10 cellular contexts compared by ENCODE assay signal in genomic region chr1:117370509-117370908, GRCh38. TPM values are rescaled to one million over a fixed set of nuclear protein-coding genes. Genes with fewer than 3 reads are reported as not detected.
A peak's percentile ranks its signal among the peaks of the same experiment; 100 is the strongest.
DNase-seq lines count a peak whose midpoint lies in the region; ATAC-seq and TF ChIP-seq lines count a peak whose summit lies in the region.
"Had no signal": no experiment of that assay in that cellular context is flagged by ENCODE, and none has a peak within 500 bp of the region (broad histone marks: within the 10 kb centered on the region; RNA-seq: fewer than 3 reads in every experiment).

No MANE protein-coding gene starts in this region.

- H3K27me3 Mint-ChIP-seq in T-helper 1 cell treated with Interleukin-12 subunit alpha and Interleukin-12 subunit beta and Interleukin-4 antibody, amounts not matched to agents 30 μg/mL and 1 μg/mL, for 36 hours (ENCODE audit: low read depth), result no peaks in the 10 kb centered on the region
- no peaks in the 10 kb centered on the region for H3K27me3 Mint-ChIP-seq in activated B cell treated with CpG ODN at 0.5 μM for 24 hours

- intact Hi-C loops in activated B cell treated with CpG ODN at 0.5 μM for 24 hours (cut with micrococcal nuclease), result loop anchor here (2.0 kb wide), 1 partner anchor 14 kb away; no protein-coding TSS in a partner anchor

- H3K9me3 Mint-ChIP-seq in T-helper 1 cell treated with Interleukin-12 subunit alpha and Interleukin-12 subunit beta and Interleukin-4 antibody, amounts not matched to agents 30 μg/mL and 1 μg/mL, for 36 hours, result no peaks in the 10 kb centered on the region
- no peaks in the 10 kb centered on the region for H3K9me3 Mint-ChIP-seq in activated B cell treated with CpG ODN at 0.5 μM for 24 hours

- H3K27ac ChIP-seq in skeletal muscle tissue (ENCODE audit: low read depth, low read length), result no peak overlapping the region

- H3K4me1 ChIP-seq in skeletal muscle tissue (ENCODE audit: control insufficient read depth in 3 of 3, insufficient read depth in 3 of 3, low read length in 3 of 3), result peaks cover 4 to 15% (median 10%) of the 10 kb centered on the region in 3 donors

- no peaks in the 10 kb centered on the region for H3K27me3 ChIP-seq in skeletal muscle tissue (ENCODE audit: control insufficient read depth in 3 of 3, insufficient read depth in 3 of 3, low read length in 3 of 3)

- peaks cover 49% of the 10 kb centered on the region for H3K4me1 Mint-ChIP-seq in T-helper 1 cell treated with Interleukin-12 subunit alpha and Interleukin-12 subunit beta and Interleukin-4 antibody, amounts not matched to agents 30 μg/mL and 1 μg/mL, for 36 hours (ENCODE audit: low read depth)
- peaks cover 72% of the 10 kb centered on the region for H3K4me1 Mint-ChIP-seq in activated B cell treated with CpG ODN at 0.5 μM for 24 hours

- ATAC-seq in activated B cell treated with CpG ODN at 0.5 μM for 24 hours (ENCODE audit: low read depth) (no peak), HG03442 (IDR thresholded peaks at IDR 0.05; ENCODE audit: unreplicated experiment) (no peak)

- no peaks in the 10 kb centered on the region for H3K36me3 ChIP-seq in skeletal muscle tissue (ENCODE audit: control insufficient read depth in 3 of 3, insufficient read depth in 3 of 3, low read length in 3 of 3)

- POLR2A ChIA-PET in activated B cell treated with CpG ODN at 0.5 μM for 24 hours (lab: Charles Lee), result no interaction called here

- TF ChIP-seq CTCF in activated B cell treated with CpG ODN at 0.5 μM for 24 hours (IDR thresholded peaks at IDR 0.05), result no peak
- no peak for TF ChIP-seq CTCF in fibroblast of villous mesenchyme (IDR thresholded peaks at IDR 0.05; ENCODE audit: insufficient read depth, low read depth, low read length)

- no peaks in the 10 kb centered on the region for H3K9me3 ChIP-seq in skeletal muscle tissue (ENCODE audit: control insufficient read depth in 3 of 3, low read length in 3 of 3)

- H3K36me3 Mint-ChIP-seq in T-helper 1 cell treated with Interleukin-12 subunit alpha and Interleukin-12 subunit beta and Interleukin-4 antibody, amounts not matched to agents 30 μg/mL and 1 μg/mL, for 36 hours (ENCODE audit: low read depth), result peaks cover 4% of the 10 kb centered on the region
- peaks cover 9% of the 10 kb centered on the region for H3K36me3 Mint-ChIP-seq in activated B cell treated with CpG ODN at 0.5 μM for 24 hours (ENCODE audit: low read depth)

- H3K4me3 ChIP-seq in fibroblast of villous mesenchyme (ENCODE audit: low read depth, low read length) (peak overlapping the region; percentile 92), skeletal muscle tissue (ENCODE audit: low read length in 3 of 3) (peak overlapping the region; percentile 52 to 91 (median 57))

- CTCF ChIA-PET in activated B cell treated with CpG ODN at 0.5 μM for 24 hours (lab: Charles Lee), result no interaction called here

- DNase-seq in T-helper 1 cell (no peak), activated B cell treated with CpG ODN at 0.5 μM for 24 hours (no peak), fibroblast of villous mesenchyme (ENCODE audit: low read depth) (no peak), cortex of kidney (lab: John Stamatoyannopoulos, UW) (no peak), KG1 (lab: John Stamatoyannopoulos, UW) (no peak)
- DNase-seq: NCI-H1694 treated with DMSO at 0.1 percent for 48 hours, SW 1271 had no signal

- H3K9ac ChIP-seq in skeletal muscle tissue (ENCODE audit: low read depth in 1 of 3, low read length in 3 of 3), result peak overlapping the region in 2 of 3 donors; percentile 73 to 95

- H3K4me3 Mint-ChIP-seq in T-helper 1 cell treated with Interleukin-12 subunit alpha and Interleukin-12 subunit beta and Interleukin-4 antibody, amounts not matched to agents 30 μg/mL and 1 μg/mL, for 36 hours, result peak overlapping the region; percentile 5
- peak overlapping the region; percentile 28 for H3K4me3 Mint-ChIP-seq in activated B cell treated with CpG ODN at 0.5 μM for 24 hours

- H3K27ac Mint-ChIP-seq in T-helper 1 cell treated with Interleukin-12 subunit alpha and Interleukin-12 subunit beta and Interleukin-4 antibody, amounts not matched to agents 30 μg/mL and 1 μg/mL, for 36 hours, result no peak overlapping the region
- H3K27ac Mint-ChIP-seq in activated B cell treated with CpG ODN at 0.5 μM for 24 hours, result no peak overlapping the region

RNA-seq across cellular contexts. Expression of gene MAN1A2, which starts 3.3 kb away (rescaled TPM):
- total RNA-seq in activated B cell treated with CpG ODN at 0.5 μM for 24 hours (43.3 and 46.0 TPM in 2 replicates), fibroblast of villous mesenchyme (63.5 and 78.2 TPM in 2 replicates), skeletal muscle tissue (45.4 TPM)
